Comparison of ENCODE assay signal across 1 cellular context in genomic region chr2:235594041-235594440, GRCh38.
A peak's percentile ranks its signal among the peaks of the same experiment; 100 is the strongest.
TF ChIP-seq lines count a peak whose summit lies in the region.

No MANE protein-coding gene starts in this region.

TF ChIP-seq in K562, 482 proteins besides CTCF, POLR2A, EP300 and RAD21 (continued from another document):
- no peak for TF ChIP-seq TEAD4 (IDR thresholded peaks at IDR 0.05; ENCODE audit: low read length)
- TF ChIP-seq TEAD4 (CRISPR knock-in tag; IDR thresholded peaks at IDR 0.05; ENCODE audit: borderline replicate concordance), result no peak
- no peak for TF ChIP-seq FOXM1 (IDR thresholded peaks at IDR 0.05; ENCODE audit: low read depth)
- no peak for TF ChIP-seq FOXM1 (CRISPR knock-in tag; IDR thresholded peaks at IDR 0.05; ENCODE audit: low read depth)
- no peak for TF ChIP-seq ZNF561 (CRISPR knock-in tag; conservative IDR thresholded peaks at IDR 0.05)
- peak; percentile 90 for TF ChIP-seq ZNF384 (IDR thresholded peaks at IDR 0.05; ENCODE audit: low read depth, low read length)
- no peak for TF ChIP-seq MITF (IDR thresholded peaks at IDR 0.05)
- no peak for TF ChIP-seq ILF3 (IDR thresholded peaks at IDR 0.05; ENCODE audit: borderline replicate concordance)
- no peak for TF ChIP-seq PHF21A (IDR thresholded peaks at IDR 0.05; ENCODE audit: borderline replicate concordance, low read depth)
- TF ChIP-seq ZNF584 (CRISPR knock-in tag; IDR thresholded peaks at IDR 0.05; ENCODE audit: low read depth), result no peak
- TF ChIP-seq, protein P1, sequence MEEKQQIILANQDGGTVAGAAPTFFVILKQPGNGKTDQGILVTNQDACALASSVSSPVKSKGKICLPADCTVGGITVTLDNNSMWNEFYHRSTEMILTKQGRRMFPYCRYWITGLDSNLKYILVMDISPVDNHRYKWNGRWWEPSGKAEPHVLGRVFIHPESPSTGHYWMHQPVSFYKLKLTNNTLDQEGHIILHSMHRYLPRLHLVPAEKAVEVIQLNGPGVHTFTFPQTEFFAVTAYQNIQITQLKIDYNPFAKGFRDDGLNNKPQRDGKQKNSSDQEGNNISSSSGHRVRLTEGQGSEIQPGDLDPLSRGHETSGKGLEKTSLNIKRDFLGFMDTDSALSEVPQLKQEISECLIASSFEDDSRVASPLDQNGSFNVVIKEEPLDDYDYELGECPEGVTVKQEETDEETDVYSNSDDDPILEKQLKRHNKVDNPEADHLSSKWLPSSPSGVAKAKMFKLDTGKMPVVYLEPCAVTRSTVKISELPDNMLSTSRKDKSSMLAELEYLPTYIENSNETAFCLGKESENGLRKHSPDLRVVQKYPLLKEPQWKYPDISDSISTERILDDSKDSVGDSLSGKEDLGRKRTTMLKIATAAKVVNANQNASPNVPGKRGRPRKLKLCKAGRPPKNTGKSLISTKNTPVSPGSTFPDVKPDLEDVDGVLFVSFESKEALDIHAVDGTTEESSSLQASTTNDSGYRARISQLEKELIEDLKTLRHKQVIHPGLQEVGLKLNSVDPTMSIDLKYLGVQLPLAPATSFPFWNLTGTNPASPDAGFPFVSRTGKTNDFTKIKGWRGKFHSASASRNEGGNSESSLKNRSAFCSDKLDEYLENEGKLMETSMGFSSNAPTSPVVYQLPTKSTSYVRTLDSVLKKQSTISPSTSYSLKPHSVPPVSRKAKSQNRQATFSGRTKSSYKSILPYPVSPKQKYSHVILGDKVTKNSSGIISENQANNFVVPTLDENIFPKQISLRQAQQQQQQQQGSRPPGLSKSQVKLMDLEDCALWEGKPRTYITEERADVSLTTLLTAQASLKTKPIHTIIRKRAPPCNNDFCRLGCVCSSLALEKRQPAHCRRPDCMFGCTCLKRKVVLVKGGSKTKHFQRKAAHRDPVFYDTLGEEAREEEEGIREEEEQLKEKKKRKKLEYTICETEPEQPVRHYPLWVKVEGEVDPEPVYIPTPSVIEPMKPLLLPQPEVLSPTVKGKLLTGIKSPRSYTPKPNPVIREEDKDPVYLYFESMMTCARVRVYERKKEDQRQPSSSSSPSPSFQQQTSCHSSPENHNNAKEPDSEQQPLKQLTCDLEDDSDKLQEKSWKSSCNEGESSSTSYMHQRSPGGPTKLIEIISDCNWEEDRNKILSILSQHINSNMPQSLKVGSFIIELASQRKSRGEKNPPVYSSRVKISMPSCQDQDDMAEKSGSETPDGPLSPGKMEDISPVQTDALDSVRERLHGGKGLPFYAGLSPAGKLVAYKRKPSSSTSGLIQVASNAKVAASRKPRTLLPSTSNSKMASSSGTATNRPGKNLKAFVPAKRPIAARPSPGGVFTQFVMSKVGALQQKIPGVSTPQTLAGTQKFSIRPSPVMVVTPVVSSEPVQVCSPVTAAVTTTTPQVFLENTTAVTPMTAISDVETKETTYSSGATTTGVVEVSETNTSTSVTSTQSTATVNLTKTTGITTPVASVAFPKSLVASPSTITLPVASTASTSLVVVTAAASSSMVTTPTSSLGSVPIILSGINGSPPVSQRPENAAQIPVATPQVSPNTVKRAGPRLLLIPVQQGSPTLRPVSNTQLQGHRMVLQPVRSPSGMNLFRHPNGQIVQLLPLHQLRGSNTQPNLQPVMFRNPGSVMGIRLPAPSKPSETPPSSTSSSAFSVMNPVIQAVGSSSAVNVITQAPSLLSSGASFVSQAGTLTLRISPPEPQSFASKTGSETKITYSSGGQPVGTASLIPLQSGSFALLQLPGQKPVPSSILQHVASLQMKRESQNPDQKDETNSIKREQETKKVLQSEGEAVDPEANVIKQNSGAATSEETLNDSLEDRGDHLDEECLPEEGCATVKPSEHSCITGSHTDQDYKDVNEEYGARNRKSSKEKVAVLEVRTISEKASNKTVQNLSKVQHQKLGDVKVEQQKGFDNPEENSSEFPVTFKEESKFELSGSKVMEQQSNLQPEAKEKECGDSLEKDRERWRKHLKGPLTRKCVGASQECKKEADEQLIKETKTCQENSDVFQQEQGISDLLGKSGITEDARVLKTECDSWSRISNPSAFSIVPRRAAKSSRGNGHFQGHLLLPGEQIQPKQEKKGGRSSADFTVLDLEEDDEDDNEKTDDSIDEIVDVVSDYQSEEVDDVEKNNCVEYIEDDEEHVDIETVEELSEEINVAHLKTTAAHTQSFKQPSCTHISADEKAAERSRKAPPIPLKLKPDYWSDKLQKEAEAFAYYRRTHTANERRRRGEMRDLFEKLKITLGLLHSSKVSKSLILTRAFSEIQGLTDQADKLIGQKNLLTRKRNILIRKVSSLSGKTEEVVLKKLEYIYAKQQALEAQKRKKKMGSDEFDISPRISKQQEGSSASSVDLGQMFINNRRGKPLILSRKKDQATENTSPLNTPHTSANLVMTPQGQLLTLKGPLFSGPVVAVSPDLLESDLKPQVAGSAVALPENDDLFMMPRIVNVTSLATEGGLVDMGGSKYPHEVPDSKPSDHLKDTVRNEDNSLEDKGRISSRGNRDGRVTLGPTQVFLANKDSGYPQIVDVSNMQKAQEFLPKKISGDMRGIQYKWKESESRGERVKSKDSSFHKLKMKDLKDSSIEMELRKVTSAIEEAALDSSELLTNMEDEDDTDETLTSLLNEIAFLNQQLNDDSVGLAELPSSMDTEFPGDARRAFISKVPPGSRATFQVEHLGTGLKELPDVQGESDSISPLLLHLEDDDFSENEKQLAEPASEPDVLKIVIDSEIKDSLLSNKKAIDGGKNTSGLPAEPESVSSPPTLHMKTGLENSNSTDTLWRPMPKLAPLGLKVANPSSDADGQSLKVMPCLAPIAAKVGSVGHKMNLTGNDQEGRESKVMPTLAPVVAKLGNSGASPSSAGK (IDR thresholded peaks at IDR 0.05), result no peak
- TF ChIP-seq ESRRA (IDR thresholded peaks at IDR 0.05; ENCODE audit: borderline replicate concordance, low read depth), result no peak
- TF ChIP-seq PHB2 (IDR thresholded peaks at IDR 0.05; ENCODE audit: low read depth), result no peak
- TF ChIP-seq HMBOX1 (IDR thresholded peaks at IDR 0.05), result no peak
- no peak for TF ChIP-seq STAG1 (CRISPR knock-in tag; IDR thresholded peaks at IDR 0.05; ENCODE audit: borderline replicate concordance)
- TF ChIP-seq ZNF431 (CRISPR knock-in tag; IDR thresholded peaks at IDR 0.05), result no peak
- TF ChIP-seq, protein P2, sequence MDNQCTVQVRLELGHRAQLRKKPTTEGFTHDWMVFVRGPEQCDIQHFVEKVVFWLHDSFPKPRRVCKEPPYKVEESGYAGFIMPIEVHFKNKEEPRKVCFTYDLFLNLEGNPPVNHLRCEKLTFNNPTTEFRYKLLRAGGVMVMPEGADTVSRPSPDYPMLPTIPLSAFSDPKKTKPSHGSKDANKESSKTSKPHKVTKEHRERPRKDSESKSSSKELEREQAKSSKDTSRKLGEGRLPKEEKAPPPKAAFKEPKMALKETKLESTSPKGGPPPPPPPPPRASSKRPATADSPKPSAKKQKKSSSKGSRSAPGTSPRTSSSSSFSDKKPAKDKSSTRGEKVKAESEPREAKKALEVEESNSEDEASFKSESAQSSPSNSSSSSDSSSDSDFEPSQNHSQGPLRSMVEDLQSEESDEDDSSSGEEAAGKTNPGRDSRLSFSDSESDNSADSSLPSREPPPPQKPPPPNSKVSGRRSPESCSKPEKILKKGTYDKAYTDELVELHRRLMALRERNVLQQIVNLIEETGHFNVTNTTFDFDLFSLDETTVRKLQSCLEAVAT (IDR thresholded peaks at IDR 0.05), result no peak
- no peak for TF ChIP-seq RHOXF2B (CRISPR knock-in tag; conservative IDR thresholded peaks at IDR 0.05)
- no peak for TF ChIP-seq ZNF133 (CRISPR knock-in tag; IDR thresholded peaks at IDR 0.05)
- no peak for TF ChIP-seq ZSCAN29 (IDR thresholded peaks at IDR 0.05)
- no peak for TF ChIP-seq RBM22 (IDR thresholded peaks at IDR 0.05; ENCODE audit: low read depth, low read length, poor library complexity, severe bottlenecking)
- no peak for TF ChIP-seq NCOA1 (IDR thresholded peaks at IDR 0.05; ENCODE audit: low read depth)
- TF ChIP-seq C11orf30 (IDR thresholded peaks at IDR 0.05; ENCODE audit: low read depth), result no peak
- TF ChIP-seq NR3C1 (CRISPR knock-in tag; IDR thresholded peaks at IDR 0.05), result no peak
- TF ChIP-seq KAT2B (IDR thresholded peaks at IDR 0.05; ENCODE audit: low read depth, low read length), result no peak
- peak; percentile 11; the same call in 1 of the 2 replicates for TF ChIP-seq JUND (IDR thresholded peaks at IDR 0.05; ENCODE audit: borderline replicate concordance, low read depth, low read length)
- TF ChIP-seq JUND (tag; IDR thresholded peaks at IDR 0.05; ENCODE audit: borderline replicate concordance, low read depth, low read length), result no peak
- no peak for TF ChIP-seq ZNF143 (CRISPR knock-in tag; IDR thresholded peaks at IDR 0.05)
- TF ChIP-seq FOSL1 (tag; conservative IDR thresholded peaks at IDR 0.05), result no peak
- TF ChIP-seq POU5F1 (IDR thresholded peaks at IDR 0.05; ENCODE audit: borderline replicate concordance, low read depth, low read length, partially characterized antibody), result no peak
- no peak for TF ChIP-seq BCLAF1 (IDR thresholded peaks at IDR 0.05; ENCODE audit: borderline replicate concordance in 1 of 2, control insufficient read depth in 1 of 2, low read depth in 2 of 2, low read length in 1 of 2)
- TF ChIP-seq ZBTB49 (CRISPR knock-in tag; IDR thresholded peaks at IDR 0.05; ENCODE audit: borderline replicate concordance), result no peak
- TF ChIP-seq NR1H2 (CRISPR knock-in tag; IDR thresholded peaks at IDR 0.05), result no peak
- no peak for TF ChIP-seq TSC22D4 (tag; IDR thresholded peaks at IDR 0.05)
- no peak for TF ChIP-seq POLR2H (tag; IDR thresholded peaks at IDR 0.05; ENCODE audit: low read depth)
